1 cellular context compared by ENCODE assay signal in genomic region chr2:72757177-72757775, GRCh38.
TF ChIP-seq lines count a peak whose summit lies in the region.

No MANE protein-coding gene starts in this region.

TF ChIP-seq in K562, 482 proteins besides CTCF, POLR2A, EP300 and RAD21 (continued from another document and continues in another):
- TF ChIP-seq ATF4 (CRISPR knock-in tag; IDR thresholded peaks at IDR 0.05) (peak; percentile 57; the same call in 1 of the 2 replicates), ID3 (CRISPR knock-in tag; IDR thresholded peaks at IDR 0.05) (no peak), ID3 (tag; IDR thresholded peaks at IDR 0.05) (peak; percentile 56; the same call in 1 of the 2 replicates), ZNF175 (CRISPR knock-in tag; IDR thresholded peaks at IDR 0.05; ENCODE audit: low read depth) (peak; percentile 82; the same call in 1 of the 2 replicates), RFX1 (IDR thresholded peaks at IDR 0.05) (peak; percentile 95), BCL6 (CRISPR knock-in tag; IDR thresholded peaks at IDR 0.05) (peak; percentile 87), RBM17 (IDR thresholded peaks at IDR 0.05; ENCODE audit: borderline replicate concordance, low read depth, low read length) (no peak), GABPA (tag; conservative IDR thresholded peaks at IDR 0.05; ENCODE audit: low read depth) (peak; percentile 60), GMEB1 (CRISPR knock-in tag; IDR thresholded peaks at IDR 0.05) (peak; percentile 41; the same call in 1 of the 2 replicates), VEZF1 (CRISPR knock-in tag; IDR thresholded peaks at IDR 0.05) (peak; percentile 26; the same call in 1 of the 2 replicates), HINFP (tag; conservative IDR thresholded peaks at IDR 0.05; ENCODE audit: low read depth) (peak; percentile 72; the same call in 1 of the 2 replicates), ETV6 (IDR thresholded peaks at IDR 0.05; ENCODE audit: borderline replicate concordance in 1 of 2, low read depth in 2 of 2, low read length in 1 of 2) (no peak), ETV6 (CRISPR knock-in tag; IDR thresholded peaks at IDR 0.05; ENCODE audit: borderline replicate concordance) (no peak), PKNOX1 (IDR thresholded peaks at IDR 0.05) (peak; percentile 77), ZNF449 (CRISPR knock-in tag; IDR thresholded peaks at IDR 0.05) (peak; percentile 91), U2AF2 (optimal IDR thresholded peaks at IDR 0.05; ENCODE audit: low read depth, low read length) (no peak), ZNF79 (CRISPR knock-in tag; IDR thresholded peaks at IDR 0.05; ENCODE audit: low read depth) (peak; percentile 93), CREB5 (CRISPR knock-in tag; IDR thresholded peaks at IDR 0.05) (peak; percentile 75; the same call in 1 of the 2 replicates), E2F3 (CRISPR knock-in tag; IDR thresholded peaks at IDR 0.05) (0 out of 2 replicates have a peak, but pooled peaks have one; percentile 66), ZNF41 (CRISPR knock-in tag; conservative IDR thresholded peaks at IDR 0.05) (peak; percentile 88), MCM2 (IDR thresholded peaks at IDR 0.05; ENCODE audit: low read depth) (no peak), SP1 (CRISPR knock-in tag; IDR thresholded peaks at IDR 0.05) (no peak), ZNF354B (CRISPR knock-in tag; IDR thresholded peaks at IDR 0.05) (peak; percentile 36; the same call in 1 of the 2 replicates), PATZ1 (CRISPR knock-in tag; IDR thresholded peaks at IDR 0.05; ENCODE audit: borderline replicate concordance) (peak; percentile 90; the same call in 1 of the 2 replicates), MAZ (CRISPR knock-in tag; conservative IDR thresholded peaks at IDR 0.05 in 1 of 2, IDR thresholded peaks at IDR 0.05 in 1 of 2) (peak in 1 of 2 experiments; percentile 39; a peak in 1 of 4 replicates), ZBTB11 (CRISPR knock-in tag; IDR thresholded peaks at IDR 0.05) (peak in 1 of 3 experiments; percentile 71; a peak in 1 of 6 replicates), NR4A1 (CRISPR knock-in tag; IDR thresholded peaks at IDR 0.05) (no peak), NR4A1 (tag; IDR thresholded peaks at IDR 0.05) (peak; percentile 95), RCOR1 (IDR thresholded peaks at IDR 0.05; ENCODE audit: borderline replicate concordance in 1 of 2, low read depth in 2 of 2, low read length in 2 of 2) (peak in 1 of 2 experiments; percentile 77; a peak in 2 of 4 replicates), CBFA2T3 (IDR thresholded peaks at IDR 0.05) (peak; percentile 51), ZNF639 (CRISPR knock-in tag; conservative IDR thresholded peaks at IDR 0.05 in 1 of 2, IDR thresholded peaks at IDR 0.05 in 1 of 2) (peak in 1 of 2 experiments; percentile 98; a peak in 2 of 4 replicates), SIN3B (IDR thresholded peaks at IDR 0.05; ENCODE audit: low read depth) (no peak), TGIF2 (CRISPR knock-in tag; IDR thresholded peaks at IDR 0.05) (no peak), ZNF444 (CRISPR knock-in tag; IDR thresholded peaks at IDR 0.05) (0 out of 2 replicates have a peak, but pooled peaks have one; percentile 56), ZNF253 (CRISPR knock-in tag; conservative IDR thresholded peaks at IDR 0.05) (no peak), MAFF (IDR thresholded peaks at IDR 0.05; ENCODE audit: low read length) (no peak), CXXC5 (CRISPR knock-in tag; IDR thresholded peaks at IDR 0.05) (peak; percentile 70), L3MBTL2 (IDR thresholded peaks at IDR 0.05) (no peak), ZNF644 (tag; IDR thresholded peaks at IDR 0.05; ENCODE audit: low read depth) (peak; percentile 98), NEUROD1 (IDR thresholded peaks at IDR 0.05; ENCODE audit: borderline replicate concordance, low read depth, low read length, partially characterized antibody) (no peak), SMARCB1 (IDR thresholded peaks at IDR 0.05; ENCODE audit: insufficient read length, low read depth) (no peak), SMAD3 (CRISPR knock-in tag; conservative IDR thresholded peaks at IDR 0.05) (peak; percentile 96), IFI16 (CRISPR knock-in tag; IDR thresholded peaks at IDR 0.05) (no peak), ZNF668 (CRISPR knock-in tag; IDR thresholded peaks at IDR 0.05) (no peak), ETV1 (tag; conservative IDR thresholded peaks at IDR 0.05; ENCODE audit: low read depth) (no peak), ZNF239 (CRISPR knock-in tag; IDR thresholded peaks at IDR 0.05) (peak; percentile 89), BRD4 (IDR thresholded peaks at IDR 0.05) (no peak), POLR2AphosphoS5 (IDR thresholded peaks at IDR 0.05; ENCODE audit: control insufficient read depth, insufficient read depth, low read depth, low read length) (no peak)
